Comparison of ENCODE assay signal across 24 cellular contexts in the genomic region with DNA sequence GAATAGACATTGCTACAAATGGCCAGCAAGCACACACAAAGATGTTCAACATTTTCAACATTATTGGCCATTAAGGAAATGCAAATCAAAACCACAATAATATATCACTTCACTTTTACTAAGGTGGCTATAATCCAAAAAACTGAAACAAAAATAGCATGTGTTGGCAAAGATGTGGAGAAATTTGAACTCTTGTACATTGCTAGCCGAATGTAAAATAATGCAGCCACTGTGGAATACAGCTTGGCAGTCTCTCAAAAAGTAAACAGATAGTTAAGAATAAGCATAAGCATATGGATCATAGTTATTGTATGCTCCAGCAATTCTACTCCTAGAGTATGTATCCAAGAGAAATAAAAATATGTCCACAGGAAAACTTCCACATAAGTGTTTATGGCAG.
"Had no signal": no experiment of that assay in that cellular context is flagged by ENCODE, and none has a peak within 500 bp of the region (broad histone marks: within the 10 kb centered on the region; RNA-seq: fewer than 3 reads in every experiment).

No MANE protein-coding gene starts in this region.

- H3K4me3 ChIP-seq: colonic mucosa, skin epidermis, thoracic aorta had no signal

- H3K4me1 Mint-ChIP-seq: activated B cell treated with CpG ODN at 0.5 μM for 24 hours; activated CD8-positive, alpha-beta memory T cell treated with anti-CD3 and anti-CD28 coated beads, Interleukin-2, amount 10 ng/mL, durations not matched to agents 7 days and 5 days; immature natural killer cell had no signal

- H3K36me3 Mint-ChIP-seq: activated CD8-positive, alpha-beta memory T cell treated with anti-CD3 and anti-CD28 coated beads, Interleukin-2, amount 10 ng/mL, durations not matched to agents 7 days and 5 days had no signal

- H3K4me3 Mint-ChIP-seq: activated B cell treated with CpG ODN at 0.5 μM for 24 hours; activated CD8-positive, alpha-beta memory T cell treated with anti-CD3 and anti-CD28 coated beads, Interleukin-2, amount 10 ng/mL, durations not matched to agents 7 days and 5 days; activated CD8-positive, alpha-beta T cell treated with anti-CD3 and anti-CD28 coated beads, Interleukin-2, amount 10 ng/mL, durations not matched to agents 7 days and 5 days; activated naive CD8-positive, alpha-beta T cell; effector memory CD8-positive, alpha-beta T cell; immature natural killer cell; nephron had no signal

- H3K27me3 ChIP-seq: colonic mucosa had no signal

- H3K27ac ChIP-seq: colonic mucosa, skin epidermis, thoracic aorta had no signal

- H3K36me3 ChIP-seq: colonic mucosa, thoracic aorta had no signal

- H3K27me3 Mint-ChIP-seq: activated CD8-positive, alpha-beta memory T cell treated with anti-CD3 and anti-CD28 coated beads, Interleukin-2, amount 10 ng/mL, durations not matched to agents 7 days and 5 days had no signal

- H3K4me1 ChIP-seq: colonic mucosa had no signal

- DNase-seq: activated B cell treated with CpG ODN at 0.5 μM for 24 hours; activated CD8-positive, alpha-beta memory T cell treated with anti-CD3 and anti-CD28 coated beads, Interleukin-2, amount 10 ng/mL, durations not matched to agents 7 days and 5 days; activated CD8-positive, alpha-beta T cell treated with anti-CD3 and anti-CD28 coated beads, Interleukin-2, amount 10 ng/mL, durations not matched to agents 7 days and 5 days; activated T-cell treated with anti-CD3 and anti-CD28 coated beads, Interleukin-2, amount 50 U/mL, for 48 hours; colonic mucosa; effector memory CD8-positive, alpha-beta T cell; erythroblast; foreskin fibroblast; head of caudate nucleus; hippocampal formation; immature natural killer cell; kidney; left colon; mammary epithelial cell; stimulated activated CD4-positive, alpha-beta T cell treated with anti-CD3 and anti-CD28 coated beads, Interleukin-12 subunit alpha, Interleukin-12 subunit beta, amount 100 ng/mL, for 4 hours; stimulated activated CD4-positive, alpha-beta T cell treated with anti-CD3 and anti-CD28 coated beads, Interleukin-4, amount 100 ng/mL, for 1 hour; stimulated activated naive CD8-positive, alpha-beta T cell treated with anti-CD3 and anti-CD28 coated beads, Interleukin-15, Interleukin-2, amounts not matched to agents 100 U/mL and 50 U/mL, for 24 hours; trophoblast cell had no signal

- H3K9me3 ChIP-seq: colonic mucosa, thoracic aorta had no signal

- H3K27ac Mint-ChIP-seq: activated B cell treated with CpG ODN at 0.5 μM for 24 hours; activated CD8-positive, alpha-beta memory T cell treated with anti-CD3 and anti-CD28 coated beads, Interleukin-2, amount 10 ng/mL, durations not matched to agents 7 days and 5 days; activated CD8-positive, alpha-beta T cell treated with anti-CD3 and anti-CD28 coated beads, Interleukin-2, amount 10 ng/mL, durations not matched to agents 7 days and 5 days; activated naive CD8-positive, alpha-beta T cell; activated T-helper 2 cell treated with anti-CD3 and anti-CD28 coated beads, Interferon-gamma antibody, Interleukin-2, Interleukin-4, amounts not matched to agents 10 μg/mL and 5 μg/mL and 100 μg/mL, durations not matched to agents 14 hours and 24 hours and 36 hours; effector memory CD8-positive, alpha-beta T cell; immature natural killer cell; nephron had no signal

- ATAC-seq: activated CD8-positive, alpha-beta memory T cell treated with anti-CD3 and anti-CD28 coated beads, Interleukin-2, amount 10 ng/mL, durations not matched to agents 7 days and 5 days; activated CD8-positive, alpha-beta T cell treated with anti-CD3 and anti-CD28 coated beads, Interleukin-2, amount 10 ng/mL, durations not matched to agents 7 days and 5 days; effector memory CD8-positive, alpha-beta T cell; left colon; sciatic nerve; stimulated activated naive CD8-positive, alpha-beta T cell treated with anti-CD3 and anti-CD28 coated beads, Interleukin-15, Interleukin-2, amounts not matched to agents 100 U/mL and 50 U/mL, for 24 hours had no signal
